26 cellular contexts compared by ENCODE assay signal in genomic region chr18:68822926-68823325, GRCh38.
"Had no signal": no experiment of that assay in that cellular context is flagged by ENCODE, and none has a peak within 500 bp of the region (broad histone marks: within the 10 kb centered on the region; RNA-seq: fewer than 3 reads in every experiment).

No MANE protein-coding gene starts in this region.

- H3K27ac ChIP-seq: brain microvascular endothelial cell, coronary artery, dorsolateral prefrontal cortex, uterus, VCaP had no signal

- H3K27me3 ChIP-seq: brain microvascular endothelial cell, dorsolateral prefrontal cortex, uterus had no signal

- DNase-seq: activated CD4-positive, alpha-beta T cell treated with anti-CD3 and anti-CD28 coated beads, Interleukin-2, amount 50 U/mL, for 1 hour; activated naive CD4-positive, alpha-beta T cell; activated naive CD8-positive, alpha-beta T cell treated with anti-CD3 and anti-CD28 coated beads, Interleukin-2, amount 10 ng/mL, durations not matched to agents 7 days and 5 days; activated T-cell treated with anti-CD3 and anti-CD28 coated beads for 4 hours; activated T-cell treated with anti-CD3 and anti-CD28 coated beads, Interleukin-2, amount 50 U/mL, for 72 hours; amniotic stem cell; brain microvascular endothelial cell; dorsolateral prefrontal cortex; effector memory CD4-positive, alpha-beta T cell; erythroblast; foreskin fibroblast; head of caudate nucleus; hippocampal formation; immature natural killer cell; kidney; left colon; mammary epithelial cell; naive thymus-derived CD8-positive, alpha-beta T cell; right cardiac atrium; stimulated activated CD4-positive, alpha-beta T cell treated with anti-CD3 and anti-CD28 coated beads, Interleukin-4, amount 100 ng/mL, for 24 hours; uterus had no signal

- H3K4me3 ChIP-seq: coronary artery, dorsolateral prefrontal cortex, uterus had no signal

- H3K4me1 Mint-ChIP-seq: activated naive CD8-positive, alpha-beta T cell treated with anti-CD3 and anti-CD28 coated beads, Interleukin-2, amount 10 ng/mL, durations not matched to agents 7 days and 5 days; immature natural killer cell; stimulated activated effector memory CD8-positive, alpha-beta T cell treated with anti-CD3 and anti-CD28 coated beads, Interleukin-12 subunit alpha, Interleukin-12 subunit beta, amount 100 ng/mL, for 72 hours had no signal

- H3K9me3 Mint-ChIP-seq: activated naive CD8-positive, alpha-beta T cell treated with anti-CD3 and anti-CD28 coated beads, Interleukin-2, amount 10 ng/mL, durations not matched to agents 7 days and 5 days; activated T-cell treated with anti-CD3 and anti-CD28 coated beads, Interleukin-2, amount 50 U/mL, for 72 hours; naive thymus-derived CD8-positive, alpha-beta T cell; stimulated activated effector memory CD8-positive, alpha-beta T cell treated with anti-CD3 and anti-CD28 coated beads, Interleukin-12 subunit alpha, Interleukin-12 subunit beta, amount 100 ng/mL, for 72 hours; stimulated activated naive CD8-positive, alpha-beta T cell treated with anti-CD3 and anti-CD28 coated beads, Interleukin-15, Interleukin-2, amounts not matched to agents 100 ng/mL and 50 ng/mL, for 24 hours; type B pancreatic cell had no signal

- H3K27ac Mint-ChIP-seq: activated naive CD8-positive, alpha-beta T cell treated with anti-CD3 and anti-CD28 coated beads, Interleukin-2, amount 10 ng/mL, durations not matched to agents 7 days and 5 days; activated T-cell treated with anti-CD3 and anti-CD28 coated beads, Interleukin-2, amount 50 U/mL, for 72 hours; immature natural killer cell; naive thymus-derived CD8-positive, alpha-beta T cell; stimulated activated effector memory CD8-positive, alpha-beta T cell treated with anti-CD3 and anti-CD28 coated beads, Interleukin-12 subunit alpha, Interleukin-12 subunit beta, amount 100 ng/mL, for 72 hours; stimulated activated naive CD8-positive, alpha-beta T cell treated with anti-CD3 and anti-CD28 coated beads, Interleukin-15, Interleukin-2, amounts not matched to agents 100 ng/mL and 50 ng/mL, for 24 hours; type B pancreatic cell had no signal

- H3K4me3 Mint-ChIP-seq: activated naive CD8-positive, alpha-beta T cell treated with anti-CD3 and anti-CD28 coated beads, Interleukin-2, amount 10 ng/mL, durations not matched to agents 7 days and 5 days; activated T-cell treated with anti-CD3 and anti-CD28 coated beads, Interleukin-2, amount 50 U/mL, for 72 hours; immature natural killer cell; naive thymus-derived CD8-positive, alpha-beta T cell; stimulated activated effector memory CD8-positive, alpha-beta T cell treated with anti-CD3 and anti-CD28 coated beads, Interleukin-12 subunit alpha, Interleukin-12 subunit beta, amount 100 ng/mL, for 72 hours; stimulated activated naive CD8-positive, alpha-beta T cell treated with anti-CD3 and anti-CD28 coated beads, Interleukin-15, Interleukin-2, amounts not matched to agents 100 ng/mL and 50 ng/mL, for 24 hours; type B pancreatic cell had no signal

- H3K36me3 Mint-ChIP-seq: activated naive CD8-positive, alpha-beta T cell treated with anti-CD3 and anti-CD28 coated beads, Interleukin-2, amount 10 ng/mL, durations not matched to agents 7 days and 5 days; stimulated activated effector memory CD8-positive, alpha-beta T cell treated with anti-CD3 and anti-CD28 coated beads, Interleukin-12 subunit alpha, Interleukin-12 subunit beta, amount 100 ng/mL, for 72 hours; type B pancreatic cell had no signal

- H3K27me3 Mint-ChIP-seq: activated naive CD8-positive, alpha-beta T cell treated with anti-CD3 and anti-CD28 coated beads, Interleukin-2, amount 10 ng/mL, durations not matched to agents 7 days and 5 days; stimulated activated naive CD8-positive, alpha-beta T cell treated with anti-CD3 and anti-CD28 coated beads, Interleukin-15, Interleukin-2, amounts not matched to agents 100 ng/mL and 50 ng/mL, for 24 hours; type B pancreatic cell had no signal

- ATAC-seq: activated T-cell treated with anti-CD3 and anti-CD28 coated beads, Interleukin-2, amount 50 U/mL, for 72 hours; left colon; naive thymus-derived CD8-positive, alpha-beta T cell; right cardiac atrium; stimulated activated effector memory CD8-positive, alpha-beta T cell treated with anti-CD3 and anti-CD28 coated beads, Interleukin-12 subunit alpha, Interleukin-12 subunit beta, amount 100 ng/mL, for 72 hours had no signal

- H3K9me3 ChIP-seq: uterus had no signal

- H3K36me3 ChIP-seq: brain microvascular endothelial cell, uterus had no signal
